17 cellular contexts compared by ENCODE assay signal in the genomic region with DNA sequence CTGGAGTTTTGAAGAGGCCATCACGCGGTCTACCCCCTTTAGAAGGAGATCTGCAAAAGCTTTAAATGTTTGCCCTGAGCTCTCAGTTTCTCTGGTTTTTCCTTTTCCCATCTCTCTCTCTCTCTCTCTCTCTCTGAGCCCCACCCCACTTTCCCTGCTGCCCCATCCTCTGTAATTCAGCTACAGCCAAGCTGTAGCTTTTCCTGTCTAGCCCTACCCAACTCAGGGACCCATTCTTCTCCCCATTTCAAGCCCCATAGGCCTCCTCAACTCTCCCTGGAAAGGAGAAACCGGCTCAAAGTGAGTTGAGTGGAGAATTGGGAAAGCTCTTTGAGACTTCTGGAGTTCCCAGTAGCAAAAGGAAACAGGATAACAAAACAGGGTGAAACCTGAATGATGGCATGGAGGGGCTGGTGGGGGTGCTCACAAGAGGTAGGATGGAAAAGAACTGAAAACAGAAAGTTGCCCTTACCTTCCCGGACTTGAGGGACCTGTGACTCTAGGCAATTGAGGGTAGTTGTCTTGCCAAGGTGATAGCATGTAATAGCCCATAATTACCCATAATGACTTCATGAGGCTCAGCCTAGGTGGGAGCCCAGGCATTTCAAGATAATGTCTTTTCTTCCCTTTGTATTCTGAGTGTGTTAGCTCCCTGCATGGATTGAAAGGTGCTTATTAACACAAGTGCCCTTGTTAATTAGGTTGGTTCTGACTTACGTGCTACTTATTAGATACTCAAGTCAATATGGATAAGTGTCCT.
DNase-seq lines count a peak whose midpoint lies in the region; TF ChIP-seq lines count a peak whose summit lies in the region.
"Had no signal": no experiment of that assay in that cellular context is flagged by ENCODE, and none has a peak within 500 bp of the region (broad histone marks: within the 10 kb centered on the region; RNA-seq: fewer than 3 reads in every experiment).

No MANE protein-coding gene starts in this region.

- H3K27me3 ChIP-seq in endodermal cell (ENCODE audit: control insufficient read depth, insufficient read depth, low read length, poor library complexity, severe bottlenecking) (no peaks in the 10 kb centered on the region), transverse colon (no peaks in the 10 kb centered on the region), PC-9 (ENCODE audit: insufficient read depth, low read depth) (no peaks in the 10 kb centered on the region)
- H3K27me3 ChIP-seq: BLaER1 treated with 17β-estradiol and CSF1 and Interleukin-3, amounts not matched to agents 10 nM and 100 nM had no signal

- H3K27ac Mint-ChIP-seq in endodermal cell: peak overlapping the region; percentile 17

- CTCF ChIA-PET in PC-9 (lab: Charles Lee): no interaction called here

- POLR2A ChIA-PET in PC-9 (lab: Charles Lee; ENCODE audit: unreplicated experiment): interaction anchor here (0.7 kb wide), 1 partner anchor 28 kb away, joined by 3 read pairs; no protein-coding TSS in a partner anchor

- no peaks in the 10 kb centered on the region for H3K27me3 Mint-ChIP-seq in endodermal cell (ENCODE audit: insufficient read depth)

- WGBS in endodermal cell (ENCODE audit: insufficient coverage in 1 of 2, insufficient read length in 1 of 2), 2 experiments: 85 to 98% methylated on average over 3 to 5 of the region's 5 CpGs
- WGBS in transverse colon (ENCODE audit: low coverage in 1 of 2), 2 donors: 74 to 90% methylated on average over 3 to 5 of the region's 5 CpGs

- no peaks in the 10 kb centered on the region for H4K20me1 ChIP-seq in PC-9 (ENCODE audit: insufficient read depth)
- H4K20me1 ChIP-seq: BLaER1 treated with 17β-estradiol and CSF1 and Interleukin-3, amounts not matched to agents 10 nM and 100 nM had no signal

- no peak overlapping the region for H3K4me3 Mint-ChIP-seq in endodermal cell

- H3K9me3 ChIP-seq in endodermal cell (ENCODE audit: control insufficient read depth, low read length) (no peaks in the 10 kb centered on the region), transverse colon (no peaks in the 10 kb centered on the region), PC-9 (ENCODE audit: insufficient read depth, low read depth) (no peaks in the 10 kb centered on the region)
- H3K9me3 ChIP-seq: BLaER1 treated with 17β-estradiol and CSF1 and Interleukin-3, amounts not matched to agents 10 nM and 100 nM; HAP-1 had no signal

- no peak overlapping the region for H3K4me2 ChIP-seq in PC-9
- H3K4me2 ChIP-seq: BLaER1 treated with 17β-estradiol and CSF1 and Interleukin-3, amounts not matched to agents 10 nM and 100 nM had no signal

- BruUV-seq in PC-9 (replicated peaks; lab: Mats Ljungman, UMichigan): no TSS peak

- in situ Hi-C loops in transverse colon (cut with MboI; ENCODE audit: low pct_ligation_motif_present in 1 of 4, low pct_unique_long_range_greater_than_20kb in 1 of 4, low sequenced_read_pairs in 3 of 4): no loop called here

- H3F3A ChIP-seq in PC-9 (ENCODE audit: insufficient read depth, low read depth): peaks cover 5% of the 10 kb centered on the region

- H3K4me1 ChIP-seq in endodermal cell (ENCODE audit: control insufficient read depth, insufficient read depth, low read length) (peaks cover 17% of the 10 kb centered on the region), transverse colon (peaks cover 3 to 37% (median 17%) of the 10 kb centered on the region in 4 donors), PC-9 (replicated peaks; ENCODE audit: insufficient read depth) (peaks cover 32% of the 10 kb centered on the region)

- peaks cover 46% of the 10 kb centered on the region for H3K4me1 Mint-ChIP-seq in endodermal cell

- H2AFZ ChIP-seq in PC-9: no peak overlapping the region

- H3K4me3 ChIP-seq in endodermal cell (ENCODE audit: low read length) (no peak overlapping the region), transverse colon (no peak overlapping the region), PC-9 (no peak overlapping the region)
- H3K4me3 ChIP-seq: BLaER1 treated with 17β-estradiol and CSF1 and Interleukin-3, amounts not matched to agents 10 nM and 100 nM; HAP-1; SK-N-MC had no signal

- no peak for TF ChIP-seq EP300 in transverse colon (IDR thresholded peaks at IDR 0.05; ENCODE audit: low read depth)

- no peak overlapping the region for H3K9ac ChIP-seq in endodermal cell (ENCODE audit: extremely low read depth, low read length, poor library complexity, severe bottlenecking)
- H3K9ac ChIP-seq: BLaER1 treated with 17β-estradiol and CSF1 and Interleukin-3, amounts not matched to agents 10 nM and 100 nM had no signal

- H3K36me3 Mint-ChIP-seq in endodermal cell (ENCODE audit: low read depth): peaks cover 6% of the 10 kb centered on the region

- H3K27ac ChIP-seq in endodermal cell (ENCODE audit: low read depth, low read length) (no peak overlapping the region), transverse colon (peak overlapping the region; percentile 58 to 77 (median 75)), PC-9 (no peak overlapping the region)
- H3K27ac ChIP-seq: 22Rv1; BLaER1 treated with 17β-estradiol and CSF1 and Interleukin-3, amounts not matched to agents 10 nM and 100 nM; SK-N-MC had no signal

- DNase-seq in NCI-H2107 treated with DMSO at 0.1 percent for 48 hours (lab: John Stamatoyannopoulos, UW; ENCODE audit: unreplicated experiment) (peak; percentile 16), NCI-H2107 (lab: John Stamatoyannopoulos, UW) (no peak), NCI-H69 (lab: John Stamatoyannopoulos, UW) (peak; percentile 89), endodermal cell (no peak), transverse colon (no peak), pons (ENCODE audit: low spot score) (no peak), PC-9 (no peak), hippocampal formation (lab: John Stamatoyannopoulos, UW) (no peak)
- DNase-seq: DMS153, EL, IMR-90, NCI-H187, NCI-H524 had no signal

- H3K79me2 ChIP-seq in PC-9 (ENCODE audit: low read depth): peaks cover 12% of the 10 kb centered on the region

- H3K9me2 ChIP-seq in PC-9 (ENCODE audit: insufficient read depth): no peaks in the 10 kb centered on the region

- intact Hi-C loops in transverse colon (cut with DNase I; ENCODE audit: low total_unique reads) (no loop called here), PC-9 (cut with micrococcal nuclease; ENCODE audit: unreplicated experiment) (no loop called here)

- H3K36me3 ChIP-seq in endodermal cell (ENCODE audit: control insufficient read depth, insufficient read depth, low read length) (no peaks in the 10 kb centered on the region), transverse colon (no peaks in the 10 kb centered on the region), PC-9 (ENCODE audit: low read depth) (no peaks in the 10 kb centered on the region)
- H3K36me3 ChIP-seq: BLaER1 treated with 17β-estradiol and CSF1 and Interleukin-3, amounts not matched to agents 10 nM and 100 nM; HAP-1 had no signal

- no peaks in the 10 kb centered on the region for H3K9me3 Mint-ChIP-seq in endodermal cell

- TF ChIP-seq CTCF in endodermal cell (conservative IDR thresholded peaks at IDR 0.05) (no peak), transverse colon (IDR thresholded peaks at IDR 0.05) (no peak), PC-9 (conservative IDR thresholded peaks at IDR 0.05) (no peak)

- no peak for TF ChIP-seq POLR2A in transverse colon (IDR thresholded peaks at IDR 0.05)

Comparison
In these comparisons a context has a peak if more than half of its experiments do, and no peak if none do; other contexts are left out.
1. DNase-seq: peak in NCI-H2107 treated with DMSO at 0.1 percent for 48 hours (single experiment) and NCI-H69 (single experiment); none in NCI-H2107 (single experiment), endodermal cell (single experiment), transverse colon (single experiment), pons (single experiment), PC-9 (0 of 2) and hippocampal formation (0 of 2).
2. H3K27ac ChIP-seq: peak in transverse colon (4 of 4); none in endodermal cell (single experiment) and PC-9 (single experiment).